In the genomic region with DNA sequence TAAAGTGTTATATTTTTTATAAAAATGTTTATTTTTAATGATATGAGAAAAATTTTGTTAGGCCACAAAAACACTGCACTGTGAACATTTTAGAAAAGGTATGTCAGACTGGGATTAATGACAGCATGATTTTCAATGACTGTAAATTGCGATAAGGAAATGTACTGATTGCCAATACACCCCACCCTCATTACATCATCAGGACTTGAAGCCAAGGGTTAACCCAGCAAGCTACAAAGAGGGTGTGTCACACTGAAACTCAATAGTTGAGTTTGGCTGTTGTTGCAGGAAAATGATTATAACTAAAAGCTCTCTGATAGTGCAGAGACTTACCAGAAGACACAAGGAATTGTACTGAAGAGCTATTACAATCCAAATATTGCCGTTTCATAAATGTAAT, we compare ENCODE assay signal across 17 cellular contexts.
DNase-seq lines count a peak whose midpoint lies in the region; ATAC-seq, FAIRE-seq and TF ChIP-seq lines count a peak whose summit lies in the region.
"Had no signal": no experiment of that assay in that cellular context is flagged by ENCODE, and none has a peak within 500 bp of the region (broad histone marks: within the 10 kb centered on the region; RNA-seq: fewer than 3 reads in every experiment).

No MANE protein-coding gene starts in this region.

- H3K9me3 Mint-ChIP-seq in activated CD8-positive, alpha-beta T cell treated with anti-CD3 and anti-CD28 coated beads for 36 hours = no peaks in the 10 kb centered on the region
- H3K9me3 Mint-ChIP-seq: activated naive CD4-positive, alpha-beta T cell treated with anti-CD3 and anti-CD28 coated beads for 36 hours; brain; effector memory CD8-positive, alpha-beta T cell had no signal

- TF ChIP-seq POLR2A in endothelial cell of umbilical vein (IDR thresholded peaks at IDR 0.05; ENCODE audit: low read depth, low read length) = no peak

- no peak overlapping the region for H3K27ac ChIP-seq in endothelial cell of umbilical vein (ENCODE audit: insufficient read depth, low read depth, low read length)
- H3K27ac ChIP-seq: KMS-11 had no signal

- H3K4me1 Mint-ChIP-seq in activated CD8-positive, alpha-beta T cell treated with anti-CD3 and anti-CD28 coated beads for 36 hours (ENCODE audit: low read depth) = peaks cover 3% of the 10 kb centered on the region

- FAIRE-seq in endothelial cell of umbilical vein (lab: Jason Lieb, UNC) = no peak
- FAIRE-seq: GM12878 had no signal

- H3K9ac ChIP-seq in endothelial cell of umbilical vein (replicated peaks; ENCODE audit: extremely low read depth, insufficient read depth, low read length) = no peak overlapping the region
- H3K9ac ChIP-seq: KMS-11 had no signal

- no peaks in the 10 kb centered on the region for H3K9me1 ChIP-seq in endothelial cell of umbilical vein (replicated peaks; ENCODE audit: control insufficient read depth, extremely low read depth, insufficient read depth, low read length)

- TF ChIP-seq CTCF in AG09319 (IDR thresholded peaks at IDR 0.05; ENCODE audit: low read depth, low read length) (no peak), endothelial cell of umbilical vein (IDR thresholded peaks at IDR 0.05; ENCODE audit: extremely low read depth in 1 of 2, insufficient read depth in 1 of 2, low read depth in 1 of 2, low read length in 2 of 2) (no peak)
- TF ChIP-seq CTCF in activated CD8-positive, alpha-beta T cell treated with anti-CD3 and anti-CD28 coated beads for 36 hours (IDR thresholded peaks at IDR 0.05) = no peak

- POLR2A ChIA-PET in endothelial cell of umbilical vein (lab: Charles Lee) = no interaction called here
- POLR2A ChIA-PET in activated CD8-positive, alpha-beta T cell treated with anti-CD3 and anti-CD28 coated beads for 36 hours (lab: Charles Lee) = no interaction called here

- no peaks in the 10 kb centered on the region for H3K9me3 ChIP-seq in endothelial cell of umbilical vein (replicated peaks; ENCODE audit: control insufficient read depth, insufficient read depth, low read length)

- no peak overlapping the region for H2AFZ ChIP-seq in endothelial cell of umbilical vein (ENCODE audit: low read depth, low read length)

- peaks cover 16% of the 10 kb centered on the region for H3K27me3 Mint-ChIP-seq in activated CD8-positive, alpha-beta T cell treated with anti-CD3 and anti-CD28 coated beads for 36 hours

- H3K4me2 ChIP-seq in endothelial cell of umbilical vein (ENCODE audit: insufficient read depth, low read length) = no peak overlapping the region
- H3K4me2 ChIP-seq: KMS-11 had no signal

- DNase-seq in AG09319 (ENCODE audit: extremely low read depth, low read depth) (peak; percentile 35), NCI-H69 (lab: John Stamatoyannopoulos, UW) (peak; percentile 34), endothelial cell of umbilical vein (ENCODE audit: low read depth, low spot score) (peak; percentile 46), lung microvascular endothelial cell (ENCODE audit: low read depth in 2 of 2) (peak; percentile 22 to 42), T-helper 9 cell (no peak), NCI-H446 treated with DMSO at 0.1 percent for 48 hours (lab: John Stamatoyannopoulos, UW) (no peak)
- no peak for DNase-seq in activated CD8-positive, alpha-beta T cell treated with anti-CD3 and anti-CD28 coated beads for 36 hours
- DNase-seq: activated naive CD4-positive, alpha-beta T cell treated with anti-CD3 and anti-CD28 coated beads for 36 hours; effector memory CD8-positive, alpha-beta T cell; mesendoderm; NCI-H1105 treated with DMSO at 0.1 percent for 48 hours; SHP77; T-helper 17 cell had no signal

- no peak for ATAC-seq in activated CD8-positive, alpha-beta T cell treated with anti-CD3 and anti-CD28 coated beads for 36 hours
- ATAC-seq in HG03432 (IDR thresholded peaks at IDR 0.05; ENCODE audit: unreplicated experiment) = no peak
- ATAC-seq: effector memory CD8-positive, alpha-beta T cell; GM12878; T-helper 17 cell had no signal

- H3K27ac Mint-ChIP-seq in activated CD8-positive, alpha-beta T cell treated with anti-CD3 and anti-CD28 coated beads for 36 hours = no peak overlapping the region
- H3K27ac Mint-ChIP-seq: activated naive CD4-positive, alpha-beta T cell treated with anti-CD3 and anti-CD28 coated beads for 36 hours; effector memory CD8-positive, alpha-beta T cell; T-helper 17 cell had no signal

- H3K36me3 ChIP-seq in endothelial cell of umbilical vein (ENCODE audit: control insufficient read depth in 2 of 2, extremely low read depth in 1 of 2, insufficient read depth in 2 of 2, low read length in 2 of 2) = peaks cover 0 to 2% of the 10 kb centered on the region in 2 experiments

- no peaks in the 10 kb centered on the region for H3K27me3 ChIP-seq in endothelial cell of umbilical vein (ENCODE audit: control insufficient read depth in 2 of 2, insufficient read depth in 2 of 2, low read length in 2 of 2)

- H3K4me3 Mint-ChIP-seq in activated CD8-positive, alpha-beta T cell treated with anti-CD3 and anti-CD28 coated beads for 36 hours = no peak overlapping the region
- H3K4me3 Mint-ChIP-seq: activated naive CD4-positive, alpha-beta T cell treated with anti-CD3 and anti-CD28 coated beads for 36 hours; brain; effector memory CD8-positive, alpha-beta T cell; T-helper 17 cell had no signal

- no peaks in the 10 kb centered on the region for H3K79me2 ChIP-seq in endothelial cell of umbilical vein (ENCODE audit: control insufficient read depth, insufficient read depth, low read length)

- no peaks in the 10 kb centered on the region for H4K20me1 ChIP-seq in endothelial cell of umbilical vein (replicated peaks; ENCODE audit: control insufficient read depth, extremely low read depth, insufficient read depth, low read length)

- TSS peak; percentile 23 for BruUV-seq in endothelial cell of umbilical vein (replicated peaks; lab: Mats Ljungman, UMichigan)

- CTCF ChIA-PET in endothelial cell of umbilical vein (lab: Charles Lee) = interaction anchor here (2.0 to 2.8 kb wide), 3 partner anchors 10 to 206 kb away, joined by 8 to 11 read pairs (median 10); no protein-coding TSS in a partner anchor
- CTCF ChIA-PET in activated CD8-positive, alpha-beta T cell treated with anti-CD3 and anti-CD28 coated beads for 36 hours (lab: Charles Lee) = interaction anchor here (1.1 kb wide), 1 partner anchor 206 kb away, joined by 5 read pairs; no protein-coding TSS in a partner anchor

- dilution Hi-C loops in endothelial cell of umbilical vein (cut with MboI; ENCODE audit: extremely low pct_ligation_motif_present, low sequenced_read_pairs) = no loop called here

- no peak overlapping the region for H3K4me3 ChIP-seq in endothelial cell of umbilical vein (replicated peaks in 1 of 3; ENCODE audit: insufficient read depth in 1 of 3, low read depth in 1 of 3, low read length in 3 of 3)
- H3K4me3 ChIP-seq: GM12878 had no signal

- intact Hi-C loops in endothelial cell of umbilical vein (cut with micrococcal nuclease) = no loop called here
- intact Hi-C loops in activated CD8-positive, alpha-beta T cell treated with anti-CD3 and anti-CD28 coated beads for 36 hours (cut with micrococcal nuclease) = no loop called here

- H3K36me3 Mint-ChIP-seq in activated CD8-positive, alpha-beta T cell treated with anti-CD3 and anti-CD28 coated beads for 36 hours (ENCODE audit: low read depth) = no peaks in the 10 kb centered on the region
- H3K36me3 Mint-ChIP-seq: brain had no signal

- H3K4me1 ChIP-seq in endothelial cell of umbilical vein (ENCODE audit: control insufficient read depth, extremely low read depth, insufficient read depth, low read length) = peaks cover 7% of the 10 kb centered on the region

TF ChIP-seq in endothelial cell of umbilical vein, 7 proteins besides CTCF, POLR2A, EP300 and RAD21:
- TF ChIP-seq POLR2AphosphoS5 (IDR thresholded peaks at IDR 0.05; ENCODE audit: insufficient read depth, low read depth, low read length) = no peak
- TF ChIP-seq JUN (IDR thresholded peaks at IDR 0.05; ENCODE audit: borderline replicate concordance, insufficient read depth, insufficient read length, low read depth) = no peak
- no peak for TF ChIP-seq EZH2 (IDR thresholded peaks at IDR 0.05; ENCODE audit: borderline replicate concordance, low read depth, low read length, severe bottlenecking)
- no peak for TF ChIP-seq FOS (IDR thresholded peaks at IDR 0.05; ENCODE audit: borderline replicate concordance, insufficient read depth, low read length)
- TF ChIP-seq MYC (IDR thresholded peaks at IDR 0.05; ENCODE audit: low read depth, low read length) = no peak
- TF ChIP-seq, protein P1, sequence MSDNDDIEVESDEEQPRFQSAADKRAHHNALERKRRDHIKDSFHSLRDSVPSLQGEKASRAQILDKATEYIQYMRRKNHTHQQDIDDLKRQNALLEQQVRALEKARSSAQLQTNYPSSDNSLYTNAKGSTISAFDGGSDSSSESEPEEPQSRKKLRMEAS (IDR thresholded peaks at IDR 0.05; ENCODE audit: insufficient read depth, insufficient read length) = no peak
- peak; percentile 31 for TF ChIP-seq GATA2 (IDR thresholded peaks at IDR 0.05; ENCODE audit: insufficient read depth, insufficient read length, low read depth, low read length)
TF ChIP-seq in endothelial cell of umbilical vein: peak in this region for 1.

Comparison
In these comparisons a context has a peak if more than half of its experiments do, and no peak if none do; other contexts are left out.
1. DNase-seq: peak in AG09319 (single experiment), NCI-H69 (single experiment), endothelial cell of umbilical vein (single experiment) and lung microvascular endothelial cell (2 of 2); none in T-helper 9 cell (single experiment), activated CD8-positive, alpha-beta T cell treated with anti-CD3 and anti-CD28 coated beads for 36 hours (single experiment) and NCI-H446 treated with DMSO at 0.1 percent for 48 hours (single experiment).